17 cellular contexts compared by ENCODE assay signal in genomic region chr13:113648218-113648615, GRCh38. TPM values are rescaled to one million over a fixed set of nuclear protein-coding genes. Genes with fewer than 3 reads are reported as not detected.
DNase-seq lines count a peak whose midpoint lies in the region; ATAC-seq, FAIRE-seq and TF ChIP-seq lines count a peak whose summit lies in the region.
"Had no signal": no experiment of that assay in that cellular context is flagged by ENCODE, and none has a peak within 500 bp of the region (broad histone marks: within the 10 kb centered on the region; RNA-seq: fewer than 3 reads in every experiment).

No MANE protein-coding gene starts in this region.

- no peak overlapping the region for H2BK20ac ChIP-seq in H1 (ENCODE audit: low read length)

- TF ChIP-seq POLR2A in H1 (IDR thresholded peaks at IDR 0.05; ENCODE audit: control extremely low read depth in 1 of 2, low read depth in 2 of 2, low read length in 2 of 2) = no peak

- no peaks in the 10 kb centered on the region for H3K27me3 ChIP-seq in BE2C
- H3K27me3 ChIP-seq in H1 (replicated peaks in 1 of 4; ENCODE audit: control insufficient read depth in 3 of 4, extremely low read depth in 1 of 4, insufficient read depth in 3 of 4, low read length in 3 of 4) = no peaks in the 10 kb centered on the region
- H3K27me3 ChIP-seq in pancreas = no peaks in the 10 kb centered on the region
- H3K27me3 ChIP-seq: MG63 had no signal

- H3K4me2 ChIP-seq in H1 (ENCODE audit: insufficient read depth in 1 of 2, low read depth in 2 of 2, low read length in 2 of 2) = no peak overlapping the region
- H3K4me2 ChIP-seq: PC-9 had no signal

- H3K4me1 ChIP-seq in BE2C = peaks cover 7% of the 10 kb centered on the region
- no peaks in the 10 kb centered on the region for H3K4me1 ChIP-seq in H1 (replicated peaks in 1 of 4; ENCODE audit: control insufficient read depth in 3 of 4, insufficient read depth in 4 of 4, low read length in 3 of 4)
- peaks cover 0 to 8% (median 4%) of the 10 kb centered on the region in 3 donors for H3K4me1 ChIP-seq in pancreas

- H3K9me3 ChIP-seq in BE2C = no peaks in the 10 kb centered on the region
- H3K9me3 ChIP-seq in H1 (ENCODE audit: insufficient read depth in 2 of 2, low read depth in 1 of 2, low read length in 1 of 2) = peaks cover 13 to 21% of the 10 kb centered on the region in 2 experiments
- no peaks in the 10 kb centered on the region for H3K9me3 ChIP-seq in pancreas
- H3K9me3 ChIP-seq: MG63 had no signal

- H4K20me1 ChIP-seq in H1 (replicated peaks in 1 of 2; ENCODE audit: control insufficient read depth in 1 of 2, insufficient read depth in 2 of 2, low read length in 2 of 2) = no peaks in the 10 kb centered on the region

- H3K9ac ChIP-seq in H1 (replicated peaks in 1 of 4; ENCODE audit: extremely low read depth in 1 of 4, low read depth in 3 of 4, low read length in 3 of 4) = no peak overlapping the region

- H3K27ac ChIP-seq in H1 (ENCODE audit: low read depth, low read length) (no peak overlapping the region), pancreas (peak overlapping the region; percentile 56 to 81 (median 66))
- H3K27ac ChIP-seq: PC-9 had no signal

- H3K14ac ChIP-seq in H1 (ENCODE audit: insufficient read length) = no peak overlapping the region

- TF ChIP-seq RAD21 in H1 (IDR thresholded peaks at IDR 0.05 in 1 of 2, conservative IDR thresholded peaks at IDR 0.05 in 1 of 2; ENCODE audit: low read depth in 2 of 2, low read length in 2 of 2) = no peak

- H3K23me2 ChIP-seq in H1 (ENCODE audit: low read depth, low read length) = no peaks in the 10 kb centered on the region

- ATAC-seq in pancreas (no peak), GM21526 (IDR thresholded peaks at IDR 0.05; ENCODE audit: low FRiP score, unreplicated experiment) (no peak)

- POLR2A ChIA-PET in H1 (lab: Charles Lee; ENCODE audit: partially characterized antibody) = no interaction called here

- DNase-seq in DMS79 (lab: John Stamatoyannopoulos, UW) = peak; percentile 88
- no peak for DNase-seq in DMS79 treated with DMSO at 0.1 percent for 48 hours (lab: John Stamatoyannopoulos, UW)
- peak; percentile 2 for DNase-seq in BE2C
- no peak for DNase-seq in H1 (ENCODE audit: low read depth in 1 of 2, low spot score in 2 of 2)
- DNase-seq in pancreas = peak in 2 of 6 donors; percentile 29 to 52
- DNase-seq in HuH-7 (ENCODE audit: low spot score) = no peak
- DNase-seq in NCI-H524 treated with DMSO at 0.1 percent for 48 hours (lab: John Stamatoyannopoulos, UW) = no peak
- DNase-seq: 8988T; activated CD4-positive, alpha-beta T cell treated with anti-CD3 and anti-CD28 coated beads, Interleukin-2, amount 50 U/mL, for 4 hours; amniotic stem cell had no signal

- H4K91ac ChIP-seq in H1 (replicated peaks; ENCODE audit: insufficient read length, low read length) = no peak overlapping the region

- H2BK12ac ChIP-seq in H1 (ENCODE audit: low read depth, low read length) = no peak overlapping the region

- H3K4ac ChIP-seq in H1 (replicated peaks; ENCODE audit: insufficient read length, low read depth, low read length) = no peak overlapping the region

- H2AFZ ChIP-seq in H1 (ENCODE audit: low read length) = no peak overlapping the region
- H2AFZ ChIP-seq: PC-9 had no signal

- no peak overlapping the region for H2BK5ac ChIP-seq in H1 (ENCODE audit: low read depth, low read length)

- FAIRE-seq in H1 (lab: Jason Lieb, UNC) (no peak), pancreas (lab: Jason Lieb, UNC) (no peak)

- no peak overlapping the region for H2BK120ac ChIP-seq in H1 (replicated peaks; ENCODE audit: low read depth, low read length)

- TF ChIP-seq EP300 in H1 (IDR thresholded peaks at IDR 0.05; ENCODE audit: borderline replicate concordance in 1 of 2, low read depth in 2 of 2, low read length in 2 of 2) = no peak

- no peak overlapping the region for H3K4me3 ChIP-seq in BE2C (ENCODE audit: low read depth, low read length)
- H3K4me3 ChIP-seq in H1 (ENCODE audit: extremely low read depth in 1 of 4, insufficient read depth in 2 of 4, low read depth in 3 of 4, low read length in 4 of 4) = no peak overlapping the region
- peak overlapping the region in 1 of 4 donors; percentile 35 for H3K4me3 ChIP-seq in pancreas
- H3K4me3 ChIP-seq: MG63, PC-9 had no signal

- H3K23ac ChIP-seq in H1 (ENCODE audit: insufficient read length) = no peak overlapping the region

- no peak overlapping the region for H3K56ac ChIP-seq in H1 (replicated peaks; ENCODE audit: insufficient read length, low read depth, low read length)

- intact Hi-C loops in pancreas (cut with DNase I) = no loop called here

- no peak overlapping the region for H2BK15ac ChIP-seq in H1 (ENCODE audit: low read length)

- WGBS in H1 (ENCODE audit: extremely low coverage in 1 of 2, insufficient coverage in 1 of 2, insufficient read length in 1 of 2, insufficient replicate concordance in 2 of 2, low coverage in 1 of 2, low lambda C conversion rate in 2 of 2, missing lambda C conversion rate in 1 of 2), 2 experiments = 90% methylated on average over 13 of the region's 13 CpGs; no CpG with 5 or more reads in 1 of the 2 experiments
- 79 to 90% methylated on average over 13 of the region's 13 CpGs for WGBS in pancreas, 2 donors

- no peak overlapping the region for H4K8ac ChIP-seq in H1 (ENCODE audit: extremely low read depth, insufficient read depth, low read length)

- CTCF ChIA-PET in H1 (lab: Charles Lee; ENCODE audit: partially characterized antibody) = interaction anchor here (1.9 to 2.0 kb wide), 2 partner anchors 93 to 154 kb away, joined by 5 to 7 read pairs; no protein-coding TSS in a partner anchor

- H3K18ac ChIP-seq in H1 (ENCODE audit: extremely low read depth, low read length) = no peak overlapping the region

- H2AK5ac ChIP-seq in H1 (ENCODE audit: low read depth, low read length) = 0 out of 2 replicates have a peak overlapping the region, but pooled peaks have one; percentile 28

- no peaks in the 10 kb centered on the region for H3K79me1 ChIP-seq in H1 (ENCODE audit: low read depth, low read length)

- TF ChIP-seq CTCF in BE2C (IDR thresholded peaks at IDR 0.05; ENCODE audit: low read depth, low read length) = no peak
- no peak for TF ChIP-seq CTCF in H1 (IDR thresholded peaks at IDR 0.05; ENCODE audit: control extremely low read depth in 1 of 3, insufficient read depth in 1 of 3, low read depth in 1 of 3, low read length in 3 of 3)
- no peak for TF ChIP-seq CTCF in pancreas (IDR thresholded peaks at IDR 0.05)

- no peak overlapping the region for H4K5ac ChIP-seq in H1 (ENCODE audit: insufficient read length, low read depth, low read length)

- H3K79me2 ChIP-seq in H1 (ENCODE audit: control insufficient read depth in 1 of 2, insufficient read depth in 2 of 2, low read length in 2 of 2) = no peaks in the 10 kb centered on the region

- H3K36me3 ChIP-seq in BE2C (peaks cover 11% of the 10 kb centered on the region), H1 (ENCODE audit: control insufficient read depth in 2 of 4, insufficient read depth in 4 of 4, low read length in 3 of 4) (no peaks in the 10 kb centered on the region), pancreas (no peaks in the 10 kb centered on the region)

TF ChIP-seq in H1, 55 proteins besides CTCF, POLR2A, EP300 and RAD21:
- TF ChIP-seq HDAC6 (IDR thresholded peaks at IDR 0.05; ENCODE audit: low read depth, low read length) (no peak), CREB1 (IDR thresholded peaks at IDR 0.05) (no peak), NRF1 (IDR thresholded peaks at IDR 0.05; ENCODE audit: low read depth, low read length) (no peak), CHD1 (IDR thresholded peaks at IDR 0.05; ENCODE audit: low read depth, low read length) (no peak), KDM4A (IDR thresholded peaks at IDR 0.05; ENCODE audit: low read depth, low read length, severe bottlenecking) (no peak), KDM1A (IDR thresholded peaks at IDR 0.05; ENCODE audit: borderline replicate concordance, low read length) (no peak), TCF12 (IDR thresholded peaks at IDR 0.05; ENCODE audit: low read depth, low read length) (no peak), CHD2 (IDR thresholded peaks at IDR 0.05; ENCODE audit: low read length) (no peak), JUN (IDR thresholded peaks at IDR 0.05; ENCODE audit: low read depth, low read length) (no peak), SP1 (IDR thresholded peaks at IDR 0.05; ENCODE audit: low read depth, low read length) (no peak), ASH2L (IDR thresholded peaks at IDR 0.05; ENCODE audit: low read length) (no peak), BACH1 (IDR thresholded peaks at IDR 0.05; ENCODE audit: low read length) (no peak), TAF1 (IDR thresholded peaks at IDR 0.05; ENCODE audit: low read depth, low read length) (no peak), NANOG (IDR thresholded peaks at IDR 0.05; ENCODE audit: insufficient read depth, low read depth, low read length, poor library complexity, severe bottlenecking) (no peak), TEAD4 (IDR thresholded peaks at IDR 0.05; ENCODE audit: low read depth, low read length) (no peak), MAFK (IDR thresholded peaks at IDR 0.05; ENCODE audit: low read depth, low read length) (no peak)

RNA-seq across cellular contexts. Expression of gene ATP4B, which starts 9.8 kb away (rescaled TPM):
- not detected for polyA plus RNA-seq in BE2C (2012; ENCODE audit: insufficient read depth, insufficient read length, low read depth)
- total RNA-seq in H1 (2021; fragmentation: NEBNext Ultra II Directional; extraction: Animal tissue kit (Norgen Biotek cat#: 25700)) = not detected in 2 replicates
- polyA plus RNA-seq in H1 (2011; rRNA removed) (0.05 TPM in 1 of 2 replicates, not detected in the other), pancreas (not detected)
- not detected for polyA plus RNA-seq in H1 (2011; cell fraction: cytosol; rRNA removed)
- polyA plus RNA-seq in H1 (2011; cell fraction: nucleus; rRNA removed) = 0.07 TPM
- not detected in 4 replicates for polyA plus RNA-seq in H1 (2012, experiment 1 of 2)
- not detected for polyA plus RNA-seq in H1 (2012, experiment 2 of 2)
- not detected for polyA plus RNA-seq in H1 (2013, experiment 1 of 2)
- not detected for polyA plus RNA-seq in H1 (2013, experiment 2 of 2)
- not detected in 2 replicates for polyA minus RNA-seq in H1 (2011; rRNA and poly(A)+ RNA removed)
- not detected for polyA minus RNA-seq in H1 (2011; cell fraction: cytosol; rRNA and poly(A)+ RNA removed)
- polyA minus RNA-seq in H1 (2011; cell fraction: nucleus; rRNA and poly(A)+ RNA removed) = not detected
- total RNA-seq in pancreas = not detected
- total RNA-seq: activated T-helper 1 cell treated with anti-CD3 and anti-CD28 coated beads, Interleukin-12 subunit alpha, Interleukin-12 subunit beta, Interleukin-2, Interleukin-4 antibody, amounts not matched to agents 30 ng/mL and 10 ng/mL and 1 ng/mL, durations not matched to agents 14 hours and 24 hours and 36 hours; epithelial cell of proximal tubule; PC-9; urinary bladder had no signal
- polyA plus RNA-seq: CD14-positive monocyte, urinary bladder had no signal

RNA-seq across cellular contexts. Expression of gene GRK1, which starts 18.8 kb away (rescaled TPM):
- not detected for polyA plus RNA-seq in BE2C (2012; ENCODE audit: insufficient read depth, insufficient read length, low read depth)
- 0.21 TPM in 1 of 2 replicates, not detected in the other for total RNA-seq in H1 (2021; fragmentation: NEBNext Ultra II Directional; extraction: Animal tissue kit (Norgen Biotek cat#: 25700))
- polyA plus RNA-seq in H1 (2011; rRNA removed) (0.12 and 0.16 TPM in 2 replicates), pancreas (under 1 TPM; 0.02 to 0.04 TPM)
- polyA plus RNA-seq in H1 (2011; cell fraction: cytosol; rRNA removed) = 0.12 TPM
- polyA plus RNA-seq in H1 (2011; cell fraction: nucleus; rRNA removed) = 0.26 TPM
- 0.13 TPM in 2 of 4 replicates, not detected in the others for polyA plus RNA-seq in H1 (2012, experiment 1 of 2)
- 0.07 TPM for polyA plus RNA-seq in H1 (2012, experiment 2 of 2)
- polyA plus RNA-seq in H1 (2013, experiment 1 of 2) = not detected
- polyA plus RNA-seq in H1 (2013, experiment 2 of 2) = not detected
- polyA minus RNA-seq in H1 (2011; rRNA and poly(A)+ RNA removed) = 0.06 and 0.10 TPM in 2 replicates
- polyA minus RNA-seq in H1 (2011; cell fraction: cytosol; rRNA and poly(A)+ RNA removed) = not detected
- not detected for polyA minus RNA-seq in H1 (2011; cell fraction: nucleus; rRNA and poly(A)+ RNA removed)
- not detected for total RNA-seq in pancreas
- total RNA-seq: activated T-helper 1 cell treated with anti-CD3 and anti-CD28 coated beads, Interleukin-12 subunit alpha, Interleukin-12 subunit beta, Interleukin-2, Interleukin-4 antibody, amounts not matched to agents 30 ng/mL and 10 ng/mL and 1 ng/mL, durations not matched to agents 14 hours and 24 hours and 36 hours; PC-9 had no signal
- polyA plus RNA-seq: CD14-positive monocyte had no signal

Comparison
In these comparisons a context has a peak if more than half of its experiments do, and no peak if none do; other contexts are left out.
1. DNase-seq: peak in DMS79 (single experiment) and BE2C (single experiment); none in DMS79 treated with DMSO at 0.1 percent for 48 hours (single experiment), H1 (0 of 2), HuH-7 (single experiment) and NCI-H524 treated with DMSO at 0.1 percent for 48 hours (single experiment).